ENCODE assay signal across 13 cellular contexts in genomic region chr15:92043283-92043682, GRCh38.
"Had no signal": no experiment of that assay in that cellular context is flagged by ENCODE, and none has a peak within 500 bp of the region (broad histone marks: within the 10 kb centered on the region; RNA-seq: fewer than 3 reads in every experiment).

No MANE protein-coding gene starts in this region.

- H3K36me3 ChIP-seq: gastroesophageal sphincter, neural progenitor cell, ovary had no signal

- H3K27ac ChIP-seq: gastroesophageal sphincter, neural progenitor cell, ovary had no signal

- H3K4me1 Mint-ChIP-seq: mesothelial cell of epicardium, neural progenitor cell had no signal

- H3K27me3 ChIP-seq: gastroesophageal sphincter, neural progenitor cell, ovary had no signal

- H3K4me1 ChIP-seq: gastroesophageal sphincter, neural progenitor cell had no signal

- ATAC-seq: activated CD4-positive, CD25-positive, alpha-beta regulatory T cell treated with anti-CD3 and anti-CD28 coated beads, Interleukin-2, amount 50 U/mL, for 24 hours; gastroesophageal sphincter had no signal

- H3K4me3 Mint-ChIP-seq: mesothelial cell of epicardium; neural progenitor cell; stimulated activated naive CD8-positive, alpha-beta T cell treated with anti-CD3 and anti-CD28 coated beads, Interleukin-15, Interleukin-2, amounts not matched to agents 100 ng/mL and 50 ng/mL, for 24 hours had no signal

- H3K27me3 Mint-ChIP-seq: stimulated activated naive CD8-positive, alpha-beta T cell treated with anti-CD3 and anti-CD28 coated beads, Interleukin-15, Interleukin-2, amounts not matched to agents 100 ng/mL and 50 ng/mL, for 24 hours had no signal

- H3K27ac Mint-ChIP-seq: mesothelial cell of epicardium; neural progenitor cell; stimulated activated naive CD8-positive, alpha-beta T cell treated with anti-CD3 and anti-CD28 coated beads, Interleukin-15, Interleukin-2, amounts not matched to agents 100 ng/mL and 50 ng/mL, for 24 hours had no signal

- DNase-seq: activated CD4-positive, alpha-beta T cell treated with anti-CD3 and anti-CD28 coated beads, Interleukin-2, amount 50 U/mL, for 48 hours; activated gamma-delta T cell treated with Interleukin-2 at 50 U/mL for 16 hours; activated T-cell treated with anti-CD3 and anti-CD28 coated beads, Interleukin-2, amount 50 U/mL, for 48 hours; aorta; kidney; ovary; stimulated activated CD4-positive, alpha-beta T cell treated with anti-CD3 and anti-CD28 coated beads, Interleukin-15, amount 100 ng/mL, for 24 hours; stimulated activated CD4-positive, alpha-beta T cell treated with anti-CD3 and anti-CD28 coated beads, Interleukin-4, amount 100 ng/mL, for 24 hours had no signal

- H3K9me3 Mint-ChIP-seq: stimulated activated naive CD8-positive, alpha-beta T cell treated with anti-CD3 and anti-CD28 coated beads, Interleukin-15, Interleukin-2, amounts not matched to agents 100 ng/mL and 50 ng/mL, for 24 hours had no signal

- H3K9me3 ChIP-seq: ovary had no signal

- H3K36me3 Mint-ChIP-seq: mesothelial cell of epicardium, neural progenitor cell had no signal

- H3K4me3 ChIP-seq: gastroesophageal sphincter, neural progenitor cell, ovary had no signal
